ENCODE assay signal across 17 cellular contexts in genomic region chr17:31250229-31250628, GRCh38. TPM values are rescaled to one million over a fixed set of nuclear protein-coding genes. Genes with fewer than 3 reads are reported as not detected.
DNase-seq lines count a peak whose midpoint lies in the region; ATAC-seq, FAIRE-seq and TF ChIP-seq lines count a peak whose summit lies in the region.
"Had no signal": no experiment of that assay in that cellular context is flagged by ENCODE, and none has a peak within 500 bp of the region (broad histone marks: within the 10 kb centered on the region; RNA-seq: fewer than 3 reads in every experiment).

No MANE protein-coding gene starts in this region.

- no peak overlapping the region for H2AFZ ChIP-seq in ACC112 (ENCODE audit: low read length, unreplicated experiment)

- no peak for TF ChIP-seq POLR2A in gastrocnemius medialis (IDR thresholded peaks at IDR 0.05)

- POLR2A ChIA-PET in HEK293T (lab: Yijun Ruan, JAX): no interaction called here

- no peaks in the 10 kb centered on the region for H3K79me2 ChIP-seq in ACC112 (ENCODE audit: control insufficient read depth, insufficient read depth, low read length, unreplicated experiment)

- intact Hi-C loops in pancreas (cut with DNase I): no loop called here
- intact Hi-C loops in gastrocnemius medialis (cut with DNase I; ENCODE audit: low total_unique reads): no loop called here

- WGBS in pancreas, 2 donors: 62 to 78% methylated on average over 1 of the region's 1 CpG

- in situ Hi-C loops in brain microvascular endothelial cell (cut with HindIII; ENCODE audit: low pct_ligation_motif_present, low sequenced_read_pairs) (no loop called here), gastrocnemius medialis (cut with MboI; ENCODE audit: low sequenced_read_pairs in 4 of 4) (no loop called here)

- ATAC-seq in HG02678 (IDR thresholded peaks at IDR 0.05; ENCODE audit: unreplicated experiment): peak; percentile 50
- no peak for ATAC-seq in pancreas
- no peak for ATAC-seq in gastrocnemius medialis
- ATAC-seq: effector memory CD8-positive, alpha-beta T cell; HepG2; left lobe of liver had no signal

- CTCF ChIA-PET in HEK293T (lab: Yijun Ruan, JAX): no interaction called here

- H3K27me3 ChIP-seq in ACC112 (ENCODE audit: insufficient read depth, low read length) (no peaks in the 10 kb centered on the region), brain microvascular endothelial cell (replicated peaks) (no peaks in the 10 kb centered on the region), pancreas (no peaks in the 10 kb centered on the region), gastrocnemius medialis (no peaks in the 10 kb centered on the region)

- TF ChIP-seq CTCF in GM12865 (IDR thresholded peaks at IDR 0.05; ENCODE audit: insufficient read depth, low read depth, low read length, missing control alignments) (no peak), brain microvascular endothelial cell (IDR thresholded peaks at IDR 0.05; ENCODE audit: low read depth, low read length, missing control alignments) (no peak), pancreas (IDR thresholded peaks at IDR 0.05) (no peak), gastrocnemius medialis (IDR thresholded peaks at IDR 0.05 in 4 of 5, conservative IDR thresholded peaks at IDR 0.05 in 1 of 5) (no peak)

- no peak for FAIRE-seq in pancreas (lab: Jason Lieb, UNC)
- FAIRE-seq: HepG2 had no signal

- H3K9me3 ChIP-seq in pancreas (no peaks in the 10 kb centered on the region), gastrocnemius medialis (no peaks in the 10 kb centered on the region)

- DNase-seq in GM12865 (ENCODE audit: low read depth) (peak; percentile 72), brain microvascular endothelial cell (no peak), pancreas (no peak), gastrocnemius medialis (no peak), HEK293T (ENCODE audit: extremely low spot score) (no peak)
- no peak for DNase-seq in activated CD4-positive, alpha-beta T cell treated with anti-CD3 and anti-CD28 coated beads for 4 hours
- DNase-seq: activated CD4-positive, CD25-positive, alpha-beta regulatory T cell; activated naive CD4-positive, alpha-beta T cell treated with anti-CD3 and anti-CD28 coated beads for 36 hours; effector memory CD8-positive, alpha-beta T cell; GF-D8; H7; posterior cingulate gyrus; stimulated activated naive CD4-positive, alpha-beta T cell had no signal

- H3K27ac ChIP-seq in ACC112 (ENCODE audit: low read depth, low read length): peak overlapping the region; percentile 74
- peak overlapping the region; percentile 68 for H3K27ac ChIP-seq in brain microvascular endothelial cell
- H3K27ac ChIP-seq in pancreas: no peak overlapping the region
- no peak overlapping the region for H3K27ac ChIP-seq in gastrocnemius medialis

- peaks cover 15% of the 10 kb centered on the region for H3K36me3 ChIP-seq in ACC112 (ENCODE audit: insufficient read depth, low read length)
- no peaks in the 10 kb centered on the region for H3K36me3 ChIP-seq in brain microvascular endothelial cell (replicated peaks)
- H3K36me3 ChIP-seq in pancreas: peaks cover 0 to 7% (median 0%) of the 10 kb centered on the region in 3 donors
- H3K36me3 ChIP-seq in gastrocnemius medialis: peaks cover 0 to 6% of the 10 kb centered on the region in 2 donors

- no peak overlapping the region for H3K4me3 ChIP-seq in ACC112 (ENCODE audit: low read depth, low read length)
- H3K4me3 ChIP-seq in GM12865 (ENCODE audit: low read depth, low read length): peak overlapping the region; percentile 18; the same call in 1 of the 2 replicates
- H3K4me3 ChIP-seq in brain microvascular endothelial cell (ENCODE audit: low read depth, low read length): no peak overlapping the region
- H3K4me3 ChIP-seq in pancreas: no peak overlapping the region
- no peak overlapping the region for H3K4me3 ChIP-seq in gastrocnemius medialis

- H3K4me1 ChIP-seq in ACC112 (ENCODE audit: control insufficient read depth, insufficient read depth, low read length, unreplicated experiment) (peaks cover 39% of the 10 kb centered on the region), pancreas (no peaks in the 10 kb centered on the region), gastrocnemius medialis (peaks cover 0 to 8% of the 10 kb centered on the region in 2 donors)

TF ChIP-seq in HEK293T, 16 proteins besides CTCF, POLR2A, EP300 and RAD21:
- TF ChIP-seq SUZ12 (IDR thresholded peaks at IDR 0.05): no peak
- TF ChIP-seq CTBP1 (IDR thresholded peaks at IDR 0.05; ENCODE audit: borderline replicate concordance): no peak
- TF ChIP-seq PKNOX1 (IDR thresholded peaks at IDR 0.05): no peak
- TF ChIP-seq FOXK2 (IDR thresholded peaks at IDR 0.05): no peak
- TF ChIP-seq L3MBTL2 (conservative IDR thresholded peaks at IDR 0.05): no peak
- TF ChIP-seq ARNT (IDR thresholded peaks at IDR 0.05): no peak
- no peak for TF ChIP-seq SP1 (IDR thresholded peaks at IDR 0.05)
- TF ChIP-seq HDGF (IDR thresholded peaks at IDR 0.05; ENCODE audit: borderline replicate concordance): no peak
- TF ChIP-seq TARDBP (IDR thresholded peaks at IDR 0.05): no peak

RNA-seq across cellular contexts. Expression of gene OMG, which starts 46.8 kb away (rescaled TPM):
- total RNA-seq in pancreas: under 1 TPM in 1 of 6 donors, not detected in 5; 0.34 TPM
- polyA plus RNA-seq in pancreas: under 1 TPM; 0.27 to 0.38 TPM
- total RNA-seq in gastrocnemius medialis: not detected
- total RNA-seq: H7, HepG2 had no signal
- polyA plus RNA-seq: HepG2 had no signal

Comparison
In these comparisons a context has a peak if more than half of its experiments do, and no peak if none do; other contexts are left out.
1. H3K27ac ChIP-seq: peak in ACC112 (single experiment) and brain microvascular endothelial cell (single experiment); none in pancreas (0 of 4) and gastrocnemius medialis (0 of 4).